ENCODE assay signal across 8 cellular contexts in genomic region chr17:80219777-80220708, GRCh38. TPM values are rescaled to one million over a fixed set of nuclear protein-coding genes. Genes with fewer than 3 reads are reported as not detected.
DNase-seq lines count a peak whose midpoint lies in the region; ATAC-seq, FAIRE-seq and TF ChIP-seq lines count a peak whose summit lies in the region.

SGSH (minus strand) TSS chr17:80220333; CDS start chr17:80220313, 20 bp downstream.
SLC26A11 (plus strand) TSS chr17:80220427; CDS start chr17:80221561, 1,134 bp downstream.

- H3K27ac Mint-ChIP-seq in activated naive CD8-positive, alpha-beta T cell treated with anti-CD3 and anti-CD28 coated beads for 36 hours = peak within 1 kb of the TSS; percentile 88

- peak in 1 of 2 donors; percentile 53 for TF ChIP-seq EP300 in tibial nerve (IDR thresholded peaks at IDR 0.05)

- CTCF ChIA-PET in A673 (lab: Charles Lee) = interaction anchor here (0.7 to 0.8 kb wide), 2 partner anchors 250 to 1019 kb away, joined by 4 to 6 read pairs; partner anchors contain the start of gene NDUFAF8

- H3K4me3 ChIP-seq in A673 (ENCODE audit: low read depth, low read length, poor library complexity, severe bottlenecking) (peak within 1 kb of the TSS; percentile 61), SK-N-MC (peak within 1 kb of the TSS; percentile 83), pancreas (peak within 1 kb of the TSS; percentile 58 to 98 (median 70)), tibial nerve (peak within 1 kb of the TSS; percentile 67 to 100 (median 88))

- POLR2A ChIA-PET in A673 (lab: Charles Lee; ENCODE audit: low non-redundant PET) = no interaction called here

- H3K4me3 Mint-ChIP-seq in activated naive CD8-positive, alpha-beta T cell treated with anti-CD3 and anti-CD28 coated beads for 36 hours = peak within 1 kb of the TSS; percentile 87

- H3K36me3 ChIP-seq in A673 (ENCODE audit: insufficient read depth, low read length, poor library complexity, severe bottlenecking) (no peaks in the 10 kb centered on the region), SK-N-MC (ENCODE audit: insufficient read depth, low read length) (no peaks in the 10 kb centered on the region), pancreas (no peaks in the 10 kb centered on the region), tibial nerve (peaks cover 0 to 49% (median 0%) of the 10 kb centered on the region in 3 donors)

- peak; percentile 90 to 96 (median 94) for ATAC-seq in pancreas

- peaks cover 9% of the 10 kb centered on the region for H3K4me1 ChIP-seq in A673 (ENCODE audit: insufficient read depth, low read length, poor library complexity, severe bottlenecking)
- H3K4me1 ChIP-seq in pancreas = peaks cover 0 to 2% (median 0%) of the 10 kb centered on the region in 3 donors
- peaks cover 0 to 35% (median 9%) of the 10 kb centered on the region in 4 donors for H3K4me1 ChIP-seq in tibial nerve

- TF ChIP-seq POLR2A in GM18526 (IDR thresholded peaks at IDR 0.05; ENCODE audit: extremely low read depth, insufficient read length) = peak; percentile 37
- peak; percentile 12 to 58 for TF ChIP-seq POLR2A in tibial nerve (IDR thresholded peaks at IDR 0.05)

- no peaks in the 10 kb centered on the region for H3K9me3 ChIP-seq in A673 (ENCODE audit: low read depth, low read length, poor library complexity, severe bottlenecking)
- H3K9me3 ChIP-seq in SK-N-MC (ENCODE audit: low read depth, low read length) = no peaks in the 10 kb centered on the region
- no peaks in the 10 kb centered on the region for H3K9me3 ChIP-seq in pancreas
- no peaks in the 10 kb centered on the region for H3K9me3 ChIP-seq in tibial nerve

- FAIRE-seq in pancreas (lab: Jason Lieb, UNC) = no peak

- WGBS in pancreas, 2 donors = 1% methylated on average over 46 to 80 of the region's 80 CpGs
- WGBS in tibial nerve, 2 donors = 1% methylated on average over 14 to 34 of the region's 80 CpGs

- BruUV-seq in A673 (replicated peaks; lab: Mats Ljungman, UMichigan) = no TSS peak

- intact Hi-C loops in A673 (cut with micrococcal nuclease; ENCODE audit: unreplicated experiment) (no loop called here), head of caudate nucleus (cut with DNase I) (loop anchor here (2.0 kb wide), 1 partner anchor 73 kb away; the partner anchor contains the start of gene EIF4A3), pancreas (cut with DNase I) (no loop called here)

- H3K27ac ChIP-seq in A673 (ENCODE audit: low read depth, low read length, poor library complexity, severe bottlenecking) (peak within 1 kb of the TSS; percentile 72), SK-N-MC (no peak within 1 kb of the TSS), pancreas (peak within 1 kb of the TSS; percentile 67 to 76 (median 71)), tibial nerve (peak within 1 kb of the TSS; percentile 69 to 96 (median 84))

- H3K9me3 Mint-ChIP-seq in activated naive CD8-positive, alpha-beta T cell treated with anti-CD3 and anti-CD28 coated beads for 36 hours = no peaks in the 10 kb centered on the region

- peak within 1 kb of the TSS; percentile 61 for H3K9ac ChIP-seq in SK-N-MC (ENCODE audit: insufficient read length)

- H3K4me1 Mint-ChIP-seq in activated naive CD8-positive, alpha-beta T cell treated with anti-CD3 and anti-CD28 coated beads for 36 hours = peaks cover 29% of the 10 kb centered on the region

- H3K27me3 Mint-ChIP-seq in activated naive CD8-positive, alpha-beta T cell treated with anti-CD3 and anti-CD28 coated beads for 36 hours = no peaks in the 10 kb centered on the region

- TF ChIP-seq CTCF in A673 (conservative IDR thresholded peaks at IDR 0.05; ENCODE audit: low read depth, low read length) (no peak), pancreas (IDR thresholded peaks at IDR 0.05) (no peak), tibial nerve (IDR thresholded peaks at IDR 0.05) (peak in 1 of 5 experiments; percentile 16)

- H3K27me3 ChIP-seq in A673 (replicated peaks; ENCODE audit: insufficient read depth, low read depth, low read length, poor library complexity) (no peaks in the 10 kb centered on the region), pancreas (no peaks in the 10 kb centered on the region), tibial nerve (no peaks in the 10 kb centered on the region)

- H3K36me3 Mint-ChIP-seq in activated naive CD8-positive, alpha-beta T cell treated with anti-CD3 and anti-CD28 coated beads for 36 hours = peaks cover 2% of the 10 kb centered on the region

- DNase-seq in A673 (ENCODE audit: low spot score) (peak; percentile 79), HT1080 (ENCODE audit: low read depth) (peak; percentile 34), SK-N-MC (ENCODE audit: low read depth, low spot score) (no peak), head of caudate nucleus (peak; percentile 35 to 89 (median 77)), pancreas (peak; percentile 75 to 93 (median 84)), tibial nerve (ENCODE audit: low spot score in 2 of 2) (peak; percentile 68)
- DNase-seq in activated naive CD8-positive, alpha-beta T cell treated with anti-CD3 and anti-CD28 coated beads for 36 hours = peak; percentile 70

RNA-seq across cellular contexts. Expression of gene SGSH, which starts in this region (rescaled TPM):
- total RNA-seq in A673 (2021) (32.8 and 33.4 TPM in 2 replicates), pancreas (10 to 100 TPM; 21.4 to 40.3 (median 25.5) TPM), tibial nerve (10 to 100 TPM; 26.1 to 50.5 (median 34.6) TPM)
- 3.5 and 6.0 TPM in 2 replicates for total RNA-seq in HT1080 (2014; rRNA removed; shearing (Covaris generic))
- polyA plus RNA-seq in HT1080 (2015; cell fraction: cytosol; rRNA removed) = 12.8 and 19.3 TPM in 2 replicates
- polyA plus RNA-seq in HT1080 (2015; cell fraction: nucleus; rRNA removed) = 54.3 and 60.6 TPM in 2 replicates
- 1 to 10 TPM; 7.0 to 8.2 TPM for total RNA-seq in activated naive CD8-positive, alpha-beta T cell treated with anti-CD3 and anti-CD28 coated beads for 36 hours
- 10 to 100 TPM; 52.9 to 65.2 TPM for polyA plus RNA-seq in pancreas

RNA-seq across cellular contexts. Expression of gene SLC26A11, which starts in this region (rescaled TPM):
- total RNA-seq in A673 (2021) (23.5 and 23.6 TPM in 2 replicates), pancreas (10 to 100 TPM in 1 of 6 donors, 1 to 10 TPM in 5; 5.1 to 11.9 (median 8.3) TPM), tibial nerve (10 to 100 TPM; 14.4 to 44.7 (median 21.5) TPM)
- 1.5 and 4.0 TPM in 2 replicates for total RNA-seq in HT1080 (2014; rRNA removed; shearing (Covaris generic))
- polyA plus RNA-seq in HT1080 (2015; cell fraction: cytosol; rRNA removed) = 1.6 and 2.4 TPM in 2 replicates
- 10.8 and 11.4 TPM in 2 replicates for polyA plus RNA-seq in HT1080 (2015; cell fraction: nucleus; rRNA removed)
- total RNA-seq in activated naive CD8-positive, alpha-beta T cell treated with anti-CD3 and anti-CD28 coated beads for 36 hours = 1 to 10 TPM; 1.7 to 2.3 TPM
- 10 to 100 TPM; 19.3 to 23.6 TPM for polyA plus RNA-seq in pancreas
